Comparison of ENCODE assay signal across 1 cellular context in the genomic region with DNA sequence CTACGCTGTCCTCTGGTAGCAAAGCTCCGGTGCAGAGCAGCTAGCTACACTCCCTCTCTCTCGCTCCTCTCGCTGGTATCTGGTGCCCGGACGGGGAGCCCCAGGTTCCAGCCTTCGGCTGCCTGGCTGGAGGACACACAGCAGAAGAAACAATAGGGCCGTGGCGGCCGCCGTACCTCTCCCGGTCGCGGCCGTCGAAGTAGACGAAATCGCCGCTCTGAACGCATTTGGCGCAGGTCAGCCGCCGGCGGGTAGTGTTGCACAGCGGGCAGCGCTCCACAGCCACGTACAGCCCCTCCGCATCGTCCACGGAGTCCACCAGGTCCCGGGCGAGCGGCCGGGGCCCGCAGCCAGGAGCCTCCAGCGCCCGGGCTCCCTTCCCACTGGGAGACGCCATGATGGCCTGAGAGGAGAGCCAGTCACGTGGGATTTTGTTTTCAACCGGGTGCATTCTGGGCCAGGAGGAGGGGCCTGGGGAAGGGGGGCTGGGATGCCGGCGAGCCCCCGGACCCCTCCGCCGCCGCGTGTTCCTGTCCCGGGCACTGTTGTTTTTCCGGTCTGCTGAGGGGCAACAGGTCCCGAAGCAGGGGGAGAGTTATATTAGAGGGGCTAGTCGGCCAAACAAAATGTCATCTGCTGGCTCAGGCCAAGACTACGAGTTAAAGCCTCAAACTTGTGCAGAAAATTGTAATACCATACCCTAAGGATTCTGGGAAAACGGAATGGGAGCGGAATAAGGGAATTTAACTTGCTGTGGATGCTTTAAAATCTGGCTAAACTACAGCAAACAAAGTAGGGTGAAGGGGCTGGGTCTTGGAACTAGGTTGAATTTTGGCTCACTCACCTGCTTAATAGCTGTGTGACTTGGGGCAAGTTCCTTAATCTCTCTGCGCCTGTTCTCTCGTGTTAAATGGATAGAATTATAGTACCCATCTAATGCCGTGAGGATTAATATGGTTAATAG.
TF ChIP-seq lines count a peak whose summit lies in the region.

A gene with protein sequence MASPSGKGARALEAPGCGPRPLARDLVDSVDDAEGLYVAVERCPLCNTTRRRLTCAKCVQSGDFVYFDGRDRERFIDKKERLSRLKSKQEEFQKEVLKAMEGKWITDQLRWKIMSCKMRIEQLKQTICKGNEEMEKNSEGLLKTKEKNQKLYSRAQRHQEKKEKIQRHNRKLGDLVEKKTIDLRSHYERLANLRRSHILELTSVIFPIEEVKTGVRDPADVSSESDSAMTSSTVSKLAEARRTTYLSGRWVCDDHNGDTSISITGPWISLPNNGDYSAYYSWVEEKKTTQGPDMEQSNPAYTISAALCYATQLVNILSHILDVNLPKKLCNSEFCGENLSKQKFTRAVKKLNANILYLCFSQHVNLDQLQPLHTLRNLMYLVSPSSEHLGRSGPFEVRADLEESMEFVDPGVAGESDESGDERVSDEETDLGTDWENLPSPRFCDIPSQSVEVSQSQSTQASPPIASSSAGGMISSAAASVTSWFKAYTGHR (minus strand): TSS at position 405 of the 964 bp plus-strand sequence. CDS start 8 bp downstream, at position 397.

TF ChIP-seq in A549, 52 proteins besides CTCF, POLR2A, EP300 and RAD21 (continued from another document):
- peak; percentile 46; the same call in 1 of the 2 replicates for TF ChIP-seq HOXB5 (CRISPR knock-in tag; IDR thresholded peaks at IDR 0.05)
- TF ChIP-seq MAFK (IDR thresholded peaks at IDR 0.05; ENCODE audit: partially characterized antibody), result no peak
- TF ChIP-seq KDM5A (IDR thresholded peaks at IDR 0.05), result peak; percentile 100
- peak; percentile 88 for TF ChIP-seq USF2 (IDR thresholded peaks at IDR 0.05)
- TF ChIP-seq SREBF2 (IDR thresholded peaks at IDR 0.05), result no peak
- no peak for TF ChIP-seq MAZ (IDR thresholded peaks at IDR 0.05; ENCODE audit: borderline replicate concordance, low read depth, low read length)
- peak; percentile 81 for TF ChIP-seq PHF8 (IDR thresholded peaks at IDR 0.05; ENCODE audit: borderline replicate concordance, low read depth)
- no peak for TF ChIP-seq CHD2 (IDR thresholded peaks at IDR 0.05; ENCODE audit: low read length, partially characterized antibody)
- TF ChIP-seq HMGXB4 (CRISPR knock-in tag; IDR thresholded peaks at IDR 0.05; ENCODE audit: borderline replicate concordance), result no peak
- TF ChIP-seq, protein P1, sequence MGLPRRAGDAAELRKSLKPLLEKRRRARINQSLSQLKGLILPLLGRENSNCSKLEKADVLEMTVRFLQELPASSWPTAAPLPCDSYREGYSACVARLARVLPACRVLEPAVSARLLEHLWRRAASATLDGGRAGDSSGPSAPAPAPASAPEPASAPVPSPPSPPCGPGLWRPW (IDR thresholded peaks at IDR 0.05), result no peak
- TF ChIP-seq TFCP2L1 (CRISPR knock-in tag; IDR thresholded peaks at IDR 0.05), result no peak
- TF ChIP-seq POLR2AphosphoS2 (conservative IDR thresholded peaks at IDR 0.05; ENCODE audit: low read length), result no peak
- TF ChIP-seq HDAC2 (IDR thresholded peaks at IDR 0.05), result peak; percentile 99
- TF ChIP-seq FOSB (CRISPR knock-in tag; IDR thresholded peaks at IDR 0.05), result 0 out of 2 replicates have a peak, but pooled peaks have one; percentile 49
- TF ChIP-seq RARB (CRISPR knock-in tag; IDR thresholded peaks at IDR 0.05), result no peak
- TF ChIP-seq ZFP36 (IDR thresholded peaks at IDR 0.05; ENCODE audit: borderline replicate concordance, partially characterized antibody), result peak; percentile 54
- TF ChIP-seq KDM1A (IDR thresholded peaks at IDR 0.05; ENCODE audit: low read depth), result 0 out of 2 replicates have a peak, but pooled peaks have one; percentile 12
- TF ChIP-seq, protein P2, sequence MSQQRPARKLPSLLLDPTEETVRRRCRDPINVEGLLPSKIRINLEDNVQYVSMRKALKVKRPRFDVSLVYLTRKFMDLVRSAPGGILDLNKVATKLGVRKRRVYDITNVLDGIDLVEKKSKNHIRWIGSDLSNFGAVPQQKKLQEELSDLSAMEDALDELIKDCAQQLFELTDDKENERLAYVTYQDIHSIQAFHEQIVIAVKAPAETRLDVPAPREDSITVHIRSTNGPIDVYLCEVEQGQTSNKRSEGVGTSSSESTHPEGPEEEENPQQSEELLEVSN (IDR thresholded peaks at IDR 0.05; ENCODE audit: borderline replicate concordance, low read depth), result peak; percentile 61; the same call in 1 of the 2 replicates
- TF ChIP-seq, protein P3, sequence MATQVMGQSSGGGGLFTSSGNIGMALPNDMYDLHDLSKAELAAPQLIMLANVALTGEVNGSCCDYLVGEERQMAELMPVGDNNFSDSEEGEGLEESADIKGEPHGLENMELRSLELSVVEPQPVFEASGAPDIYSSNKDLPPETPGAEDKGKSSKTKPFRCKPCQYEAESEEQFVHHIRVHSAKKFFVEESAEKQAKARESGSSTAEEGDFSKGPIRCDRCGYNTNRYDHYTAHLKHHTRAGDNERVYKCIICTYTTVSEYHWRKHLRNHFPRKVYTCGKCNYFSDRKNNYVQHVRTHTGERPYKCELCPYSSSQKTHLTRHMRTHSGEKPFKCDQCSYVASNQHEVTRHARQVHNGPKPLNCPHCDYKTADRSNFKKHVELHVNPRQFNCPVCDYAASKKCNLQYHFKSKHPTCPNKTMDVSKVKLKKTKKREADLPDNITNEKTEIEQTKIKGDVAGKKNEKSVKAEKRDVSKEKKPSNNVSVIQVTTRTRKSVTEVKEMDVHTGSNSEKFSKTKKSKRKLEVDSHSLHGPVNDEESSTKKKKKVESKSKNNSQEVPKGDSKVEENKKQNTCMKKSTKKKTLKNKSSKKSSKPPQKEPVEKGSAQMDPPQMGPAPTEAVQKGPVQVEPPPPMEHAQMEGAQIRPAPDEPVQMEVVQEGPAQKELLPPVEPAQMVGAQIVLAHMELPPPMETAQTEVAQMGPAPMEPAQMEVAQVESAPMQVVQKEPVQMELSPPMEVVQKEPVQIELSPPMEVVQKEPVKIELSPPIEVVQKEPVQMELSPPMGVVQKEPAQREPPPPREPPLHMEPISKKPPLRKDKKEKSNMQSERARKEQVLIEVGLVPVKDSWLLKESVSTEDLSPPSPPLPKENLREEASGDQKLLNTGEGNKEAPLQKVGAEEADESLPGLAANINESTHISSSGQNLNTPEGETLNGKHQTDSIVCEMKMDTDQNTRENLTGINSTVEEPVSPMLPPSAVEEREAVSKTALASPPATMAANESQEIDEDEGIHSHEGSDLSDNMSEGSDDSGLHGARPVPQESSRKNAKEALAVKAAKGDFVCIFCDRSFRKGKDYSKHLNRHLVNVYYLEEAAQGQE (IDR thresholded peaks at IDR 0.05), result no peak
- TF ChIP-seq ESRRA (IDR thresholded peaks at IDR 0.05; ENCODE audit: borderline replicate concordance, low read length), result no peak
- TF ChIP-seq SMC3 (IDR thresholded peaks at IDR 0.05), result no peak
- peak; percentile 73; the same call in 1 of the 2 replicates for TF ChIP-seq ATOH8 (CRISPR knock-in tag; IDR thresholded peaks at IDR 0.05; ENCODE audit: low read depth)
